ENCODE assay signal across 27 cellular contexts in genomic region chr3:131194816-131195215, GRCh38.
"Had no signal": no experiment of that assay in that cellular context is flagged by ENCODE, and none has a peak within 500 bp of the region (broad histone marks: within the 10 kb centered on the region; RNA-seq: fewer than 3 reads in every experiment).

No MANE protein-coding gene starts in this region.

- DNase-seq: stimulated activated CD4-positive, alpha-beta T cell treated with anti-CD3 and anti-CD28 coated beads, Interleukin-2, amount 100 ng/mL, for 48 hours; stimulated activated CD4-positive, alpha-beta T cell treated with anti-CD3 and anti-CD28 coated beads, Interleukin-4, amount 100 ng/mL, for 1 hour; stimulated activated CD4-positive, alpha-beta T cell treated with anti-CD3 and anti-CD28 coated beads, Interleukin-4, amount 100 ng/mL, for 24 hours; stimulated activated CD4-positive, alpha-beta T cell treated with anti-CD3 and anti-CD28 coated beads, Interleukin-4, amount 100 ng/mL, for 4 hours; stimulated activated CD8-positive, alpha-beta memory T cell treated with anti-CD3 and anti-CD28 coated beads, Interleukin-4, amount 100 ng/mL, for 48 hours; stimulated activated naive B cell treated with anti-CD40 and anti-IgM and Interleukin-4, amounts not matched to agents 10 μg/mL and 1 μg/mL and 100 μg/mL, for 72 hours; stimulated activated naive CD4-positive, alpha-beta T cell; stimulated activated naive CD4-positive, alpha-beta T cell treated with Interleukin-2 at 50 U/mL for 16 hours; stimulated activated naive CD8-positive, alpha-beta T cell treated with anti-CD3 and anti-CD28 coated beads, Interleukin-15, amount 100 ng/mL, for 72 hours; stimulated activated naive CD8-positive, alpha-beta T cell treated with anti-CD3 and anti-CD28 coated beads, Interleukin-15, Interleukin-2, amounts not matched to agents 100 U/mL and 50 U/mL, for 24 hours; stomach; substantia nigra; testis; thyroid gland; tibial artery; transverse colon; upper lobe of left lung; upper lobe of right lung; uterus had no signal

- H3K4me3 Mint-ChIP-seq: stimulated activated effector memory CD8-positive, alpha-beta T cell treated with anti-CD3 and anti-CD28 coated beads, Interleukin-12 subunit alpha, Interleukin-12 subunit beta, amount 100 ng/mL, for 72 hours; stimulated activated memory B cell treated with anti-CD40 and anti-IgM and Interleukin-4, amounts not matched to agents 10 μg/mL and 1 μg/mL and 100 μg/mL, for 72 hours; stimulated activated naive B cell treated with anti-CD40 and anti-IgM and Interleukin-4, amounts not matched to agents 10 μg/mL and 1 μg/mL and 100 μg/mL, for 72 hours; stimulated activated naive CD8-positive, alpha-beta T cell treated with anti-CD3 and anti-CD28 coated beads, Interleukin-15, amount 100 ng/mL, for 72 hours; stimulated activated naive CD8-positive, alpha-beta T cell treated with anti-CD3 and anti-CD28 coated beads, Interleukin-15, Interleukin-2, amounts not matched to agents 100 ng/mL and 50 ng/mL, for 24 hours; type B pancreatic cell had no signal

- H3K4me3 ChIP-seq: stomach, suprapubic skin, testis, thoracic aorta, thyroid gland, tibial artery, tibial nerve, transverse colon, upper lobe of left lung, upper lobe of right lung, uterus, vagina had no signal

- H3K4me1 ChIP-seq: stomach, suprapubic skin, testis, thyroid gland, tibial artery, tibial nerve, transverse colon, upper lobe of left lung, upper lobe of right lung, uterus, vagina had no signal

- H3K9me3 ChIP-seq: stomach, suprapubic skin, testis, thoracic aorta, thyroid gland, tibial artery, tibial nerve, transverse colon, upper lobe of left lung, upper lobe of right lung, uterus, vagina had no signal

- H3K36me3 Mint-ChIP-seq: stimulated activated effector memory CD8-positive, alpha-beta T cell treated with anti-CD3 and anti-CD28 coated beads, Interleukin-12 subunit alpha, Interleukin-12 subunit beta, amount 100 ng/mL, for 72 hours; stimulated activated naive B cell treated with anti-CD40 and anti-IgM and Interleukin-4, amounts not matched to agents 10 μg/mL and 1 μg/mL and 100 μg/mL, for 72 hours; type B pancreatic cell had no signal

- H3K9me3 Mint-ChIP-seq: stimulated activated effector memory CD8-positive, alpha-beta T cell treated with anti-CD3 and anti-CD28 coated beads, Interleukin-12 subunit alpha, Interleukin-12 subunit beta, amount 100 ng/mL, for 72 hours; type B pancreatic cell had no signal

- H3K27ac ChIP-seq: stomach, suprapubic skin, testis, thoracic aorta, thyroid gland, tibial artery, tibial nerve, transverse colon, upper lobe of left lung, upper lobe of right lung, uterus, vagina had no signal

- H3K36me3 ChIP-seq: stomach, suprapubic skin, thoracic aorta, thyroid gland, tibial artery, transverse colon, upper lobe of left lung, upper lobe of right lung, uterus, vagina had no signal

- H3K27me3 ChIP-seq: stomach, suprapubic skin, testis, thyroid gland, tibial artery, tibial nerve, transverse colon, upper lobe of left lung, upper lobe of right lung, uterus, vagina had no signal

- H3K27me3 Mint-ChIP-seq: stimulated activated memory B cell treated with anti-CD40 and anti-IgM and Interleukin-4, amounts not matched to agents 10 μg/mL and 1 μg/mL and 100 μg/mL, for 72 hours; stimulated activated naive B cell treated with anti-CD40 and anti-IgM and Interleukin-4, amounts not matched to agents 10 μg/mL and 1 μg/mL and 100 μg/mL, for 72 hours; stimulated activated naive CD8-positive, alpha-beta T cell treated with anti-CD3 and anti-CD28 coated beads, Interleukin-15, amount 100 ng/mL, for 72 hours; stimulated activated naive CD8-positive, alpha-beta T cell treated with anti-CD3 and anti-CD28 coated beads, Interleukin-15, Interleukin-2, amounts not matched to agents 100 ng/mL and 50 ng/mL, for 24 hours; type B pancreatic cell had no signal

- H3K4me1 Mint-ChIP-seq: stimulated activated effector memory CD8-positive, alpha-beta T cell treated with anti-CD3 and anti-CD28 coated beads, Interleukin-12 subunit alpha, Interleukin-12 subunit beta, amount 100 ng/mL, for 72 hours; stimulated activated memory B cell treated with anti-CD40 and anti-IgM and Interleukin-4, amounts not matched to agents 10 μg/mL and 1 μg/mL and 100 μg/mL, for 72 hours; stimulated activated naive B cell treated with anti-CD40 and anti-IgM and Interleukin-4, amounts not matched to agents 10 μg/mL and 1 μg/mL and 100 μg/mL, for 72 hours; stimulated activated naive CD8-positive, alpha-beta T cell treated with anti-CD3 and anti-CD28 coated beads, Interleukin-15, amount 100 ng/mL, for 72 hours had no signal

- H3K27ac Mint-ChIP-seq: stimulated activated effector memory CD8-positive, alpha-beta T cell treated with anti-CD3 and anti-CD28 coated beads, Interleukin-12 subunit alpha, Interleukin-12 subunit beta, amount 100 ng/mL, for 72 hours; stimulated activated memory B cell treated with anti-CD40 and anti-IgM and Interleukin-4, amounts not matched to agents 10 μg/mL and 1 μg/mL and 100 μg/mL, for 72 hours; stimulated activated naive B cell treated with anti-CD40 and anti-IgM and Interleukin-4, amounts not matched to agents 10 μg/mL and 1 μg/mL and 100 μg/mL, for 72 hours; stimulated activated naive CD8-positive, alpha-beta T cell treated with anti-CD3 and anti-CD28 coated beads, Interleukin-15, amount 100 ng/mL, for 72 hours; stimulated activated naive CD8-positive, alpha-beta T cell treated with anti-CD3 and anti-CD28 coated beads, Interleukin-15, Interleukin-2, amounts not matched to agents 100 ng/mL and 50 ng/mL, for 24 hours; type B pancreatic cell had no signal
